ENCODE assay signal across 8 cellular contexts in the genomic region with DNA sequence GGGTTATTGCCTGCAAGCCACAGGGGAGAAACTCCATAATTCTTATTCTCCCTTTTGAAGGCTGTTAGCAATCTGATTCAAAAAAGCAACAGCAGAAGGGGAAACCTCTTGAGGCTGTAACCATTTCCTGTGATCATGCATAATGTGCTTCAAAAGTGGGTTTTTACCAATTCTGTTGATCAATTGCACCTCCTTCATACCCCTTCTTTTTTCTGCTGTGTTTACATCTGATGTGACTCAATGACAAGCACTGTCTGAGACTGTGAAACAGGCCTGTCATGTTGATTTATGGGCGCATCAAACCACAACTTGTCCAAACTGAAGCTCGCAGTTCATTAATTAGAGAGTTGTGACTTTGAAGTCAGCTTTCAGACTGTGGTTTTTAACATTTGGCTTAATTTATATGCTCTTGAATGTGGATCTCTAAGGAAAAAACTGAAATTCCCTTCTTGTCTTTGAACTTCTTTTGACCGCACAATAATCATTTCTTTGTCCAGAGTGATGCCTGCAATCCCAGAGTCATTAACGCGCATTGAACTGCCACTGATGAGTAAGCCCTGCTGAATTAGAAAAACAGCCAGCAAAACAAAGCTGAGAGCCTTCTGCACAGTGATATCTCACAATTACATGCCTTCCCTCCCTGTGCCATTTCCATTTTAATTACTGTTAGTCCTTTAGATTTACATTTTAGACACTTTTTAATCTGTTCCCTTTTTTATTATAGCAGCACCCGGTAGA.
DNase-seq lines count a peak whose midpoint lies in the region; ATAC-seq and TF ChIP-seq lines count a peak whose summit lies in the region.

No MANE protein-coding gene starts in this region.

- 90% methylated on average over 6 of the region's 6 CpGs for WGBS in SK-N-SH (ENCODE audit: low lambda C conversion rate)

- peak overlapping the region; percentile 80 for H3K27ac Mint-ChIP-seq in activated CD8-positive, alpha-beta T cell treated with anti-CD3 and anti-CD28 coated beads, Interleukin-2, amount 10 ng/mL, durations not matched to agents 7 days and 5 days

- H3K9ac ChIP-seq in SK-N-SH = no peak overlapping the region; the same call in 1 of the 2 replicates
- peak overlapping the region in 1 of 5 donors; percentile 32 for H3K9ac ChIP-seq in subcutaneous abdominal adipose tissue (ENCODE audit: low read length in 5 of 5)

- peaks cover 100% of the 10 kb centered on the region for H3K79me2 ChIP-seq in SK-N-SH (ENCODE audit: insufficient read depth)

- TF ChIP-seq CTCF in SK-N-SH (IDR thresholded peaks at IDR 0.05) (no peak), right atrium auricular region (IDR thresholded peaks at IDR 0.05) (no peak)

- H3K36me3 ChIP-seq in SK-N-SH (replicated peaks in 1 of 2; ENCODE audit: control insufficient read depth in 1 of 2, insufficient read depth in 2 of 2, low read length in 1 of 2) (peaks cover 30 to 65% of the 10 kb centered on the region in 2 experiments), right atrium auricular region (peaks cover 26% of the 10 kb centered on the region), subcutaneous abdominal adipose tissue (ENCODE audit: control insufficient read depth in 5 of 5, insufficient read depth in 5 of 5, low read length in 5 of 5) (peaks cover 25 to 40% (median 32%) of the 10 kb centered on the region in 5 donors)

- no peak for TF ChIP-seq EP300 in SK-N-SH (IDR thresholded peaks at IDR 0.05; ENCODE audit: borderline replicate concordance in 1 of 2, low read depth in 1 of 2, low read length in 1 of 2)

- H3K27me3 ChIP-seq in SK-N-SH (ENCODE audit: insufficient read depth) (no peaks in the 10 kb centered on the region), right atrium auricular region (no peaks in the 10 kb centered on the region), subcutaneous abdominal adipose tissue (ENCODE audit: control insufficient read depth in 5 of 5, insufficient read depth in 4 of 5, low read length in 5 of 5) (no peaks in the 10 kb centered on the region)

- H3F3A ChIP-seq in SK-N-SH (replicated peaks; ENCODE audit: insufficient read depth) = peaks cover 25% of the 10 kb centered on the region

- no peaks in the 10 kb centered on the region for H3K9me2 ChIP-seq in SK-N-SH

- H3K4me3 ChIP-seq in SK-N-SH (ENCODE audit: low read depth in 2 of 2, low read length in 1 of 2) (no peak overlapping the region), right atrium auricular region (no peak overlapping the region), subcutaneous abdominal adipose tissue (ENCODE audit: low read depth in 1 of 5, low read length in 5 of 5) (no peak overlapping the region)

- no peaks in the 10 kb centered on the region for H3K9me3 Mint-ChIP-seq in activated CD8-positive, alpha-beta T cell treated with anti-CD3 and anti-CD28 coated beads, Interleukin-2, amount 10 ng/mL, durations not matched to agents 7 days and 5 days (ENCODE audit: insufficient read depth)

- no peak overlapping the region for H2AFZ ChIP-seq in SK-N-SH (ENCODE audit: low read depth)

- no peak for ATAC-seq in SK-N-SH treated with all-trans-retinoic acid at 6 μM for 48 hours
- peak; percentile 89 for ATAC-seq in activated CD8-positive, alpha-beta T cell treated with anti-CD3 and anti-CD28 coated beads, Interleukin-2, amount 10 ng/mL, durations not matched to agents 7 days and 5 days

- POLR2A ChIA-PET in SK-N-SH (lab: Yijun Ruan, JAX) = no interaction called here
- POLR2A ChIA-PET in activated CD8-positive, alpha-beta T cell treated with anti-CD3 and anti-CD28 coated beads, Interleukin-2, amount 10 ng/mL, durations not matched to agents 7 days and 5 days (lab: Charles Lee) = interaction anchor here (4.6 kb wide), 1 partner anchor 12 kb away, joined by 38 read pairs; no protein-coding TSS in a partner anchor

- H3K27me3 Mint-ChIP-seq in activated CD8-positive, alpha-beta T cell treated with anti-CD3 and anti-CD28 coated beads, Interleukin-2, amount 10 ng/mL, durations not matched to agents 7 days and 5 days (ENCODE audit: low read depth) = no peaks in the 10 kb centered on the region

- no peaks in the 10 kb centered on the region for H3K9me3 ChIP-seq in SK-N-SH
- H3K9me3 ChIP-seq in right atrium auricular region = no peaks in the 10 kb centered on the region
- H3K9me3 ChIP-seq in subcutaneous abdominal adipose tissue (ENCODE audit: control insufficient read depth in 5 of 5, low read length in 5 of 5) = no peaks in the 10 kb centered on the region

- no peak for TF ChIP-seq RAD21 in SK-N-SH (IDR thresholded peaks at IDR 0.05; ENCODE audit: low read length)

- H3K36me3 Mint-ChIP-seq in activated CD8-positive, alpha-beta T cell treated with anti-CD3 and anti-CD28 coated beads, Interleukin-2, amount 10 ng/mL, durations not matched to agents 7 days and 5 days (ENCODE audit: low read depth) = peaks cover 89% of the 10 kb centered on the region

- H4K20me1 ChIP-seq in SK-N-SH (ENCODE audit: insufficient read depth) = no peaks in the 10 kb centered on the region

- H3K4me3 Mint-ChIP-seq in activated CD8-positive, alpha-beta T cell treated with anti-CD3 and anti-CD28 coated beads, Interleukin-2, amount 10 ng/mL, durations not matched to agents 7 days and 5 days = peak overlapping the region; percentile 20

- CTCF ChIA-PET in SK-N-SH (lab: Yijun Ruan, JAX) = interaction anchor here (0.7 kb wide), 1 partner anchor 460 kb away, joined by 3 read pairs; no protein-coding TSS in a partner anchor
- CTCF ChIA-PET in activated CD8-positive, alpha-beta T cell treated with anti-CD3 and anti-CD28 coated beads, Interleukin-2, amount 10 ng/mL, durations not matched to agents 7 days and 5 days (lab: Charles Lee) = interaction anchor here (4.7 to 6.5 kb wide), 2 partner anchors 12 to 18 kb away, joined by 26 to 53 read pairs; no protein-coding TSS in a partner anchor

- peak overlapping the region in 1 of 2 experiments; percentile 63; a peak in 2 of 4 replicates for H3K27ac ChIP-seq in SK-N-SH (ENCODE audit: low read depth in 2 of 2, low read length in 1 of 2)
- peak overlapping the region; percentile 22 to 36 for H3K27ac ChIP-seq in right atrium auricular region
- peak overlapping the region; percentile 54 for H3K27ac ChIP-seq in subcutaneous abdominal adipose tissue (ENCODE audit: low read depth, low read length)

- no peak for DNase-seq in SK-N-SH
- DNase-seq in activated CD8-positive, alpha-beta T cell treated with anti-CD3 and anti-CD28 coated beads, Interleukin-2, amount 10 ng/mL, durations not matched to agents 7 days and 5 days = peak; percentile 57
- DNase-seq in right atrium auricular region (ENCODE audit: low spot score) = no peak
- DNase-seq in dedifferentiated amniotic fluid mesenchymal stem cell (ENCODE audit: extremely low spot score) = no peak
- DNase-seq in NCI-H526 treated with DMSO at 0.1 percent for 48 hours (lab: John Stamatoyannopoulos, UW) = no peak
- no peak for DNase-seq in cerebellum (ENCODE audit: low spot score)

- H3K4me2 ChIP-seq in SK-N-SH = 0 out of 2 replicates have a peak overlapping the region, but pooled peaks have one; percentile 13

- H3K4me1 ChIP-seq in SK-N-SH (ENCODE audit: control insufficient read depth in 1 of 2, insufficient read depth in 2 of 2, low read depth in 1 of 2, low read length in 1 of 2) (peaks cover 39 to 40% of the 10 kb centered on the region in 2 experiments), right atrium auricular region (peaks cover 0 to 89% of the 10 kb centered on the region in 2 donors), subcutaneous abdominal adipose tissue (ENCODE audit: control insufficient read depth in 5 of 5, insufficient read depth in 5 of 5, low read length in 5 of 5) (peaks cover 6 to 92% (median 44%) of the 10 kb centered on the region in 5 donors)

- H3K4me1 Mint-ChIP-seq in activated CD8-positive, alpha-beta T cell treated with anti-CD3 and anti-CD28 coated beads, Interleukin-2, amount 10 ng/mL, durations not matched to agents 7 days and 5 days (ENCODE audit: low read depth) = peaks cover 98% of the 10 kb centered on the region

TF ChIP-seq in SK-N-SH, 30 proteins besides CTCF, POLR2A, EP300 and RAD21:
- TF ChIP-seq SIN3A (IDR thresholded peaks at IDR 0.05; ENCODE audit: borderline replicate concordance, low read depth, low read length) = no peak
- no peak for TF ChIP-seq TEAD4 (IDR thresholded peaks at IDR 0.05; ENCODE audit: borderline replicate concordance, insufficient read depth)
- TF ChIP-seq CHD2 (IDR thresholded peaks at IDR 0.05; ENCODE audit: low read length, partially characterized antibody) = no peak
- TF ChIP-seq, protein P1, sequence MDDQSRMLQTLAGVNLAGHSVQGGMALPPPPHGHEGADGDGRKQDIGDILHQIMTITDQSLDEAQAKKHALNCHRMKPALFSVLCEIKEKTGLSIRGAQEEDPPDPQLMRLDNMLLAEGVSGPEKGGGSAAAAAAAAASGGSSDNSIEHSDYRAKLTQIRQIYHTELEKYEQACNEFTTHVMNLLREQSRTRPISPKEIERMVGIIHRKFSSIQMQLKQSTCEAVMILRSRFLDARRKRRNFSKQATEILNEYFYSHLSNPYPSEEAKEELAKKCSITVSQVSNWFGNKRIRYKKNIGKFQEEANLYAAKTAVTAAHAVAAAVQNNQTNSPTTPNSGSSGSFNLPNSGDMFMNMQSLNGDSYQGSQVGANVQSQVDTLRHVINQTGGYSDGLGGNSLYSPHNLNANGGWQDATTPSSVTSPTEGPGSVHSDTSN (IDR thresholded peaks at IDR 0.05) = peak; percentile 42; the same call in 1 of the 2 replicates

TF ChIP-seq in SK-N-SH treated with all-trans-retinoic acid at 6 μM for 48 hours, 23 proteins besides CTCF, POLR2A, EP300 and RAD21 (continues in another document):
- TF ChIP-seq ZNF70 (CRISPR knock-in tag; IDR thresholded peaks at IDR 0.05) = no peak
- no peak for TF ChIP-seq TCF4 (CRISPR knock-in tag; IDR thresholded peaks at IDR 0.05; ENCODE audit: borderline replicate concordance)
- no peak for TF ChIP-seq OSR1 (CRISPR knock-in tag; IDR thresholded peaks at IDR 0.05)
- no peak for TF ChIP-seq ZNF565 (CRISPR knock-in tag; conservative IDR thresholded peaks at IDR 0.05; ENCODE audit: low read depth)
- no peak for TF ChIP-seq ZFP30 (CRISPR knock-in tag; IDR thresholded peaks at IDR 0.05)
